8 cellular contexts compared by ENCODE assay signal in genomic region chr13:44141213-44141724, GRCh38.
DNase-seq lines count a peak whose midpoint lies in the region; ATAC-seq and TF ChIP-seq lines count a peak whose summit lies in the region.

No MANE protein-coding gene starts in this region.

- peak overlapping the region; percentile 85 for H3K27ac Mint-ChIP-seq in activated B cell treated with CpG ODN at 0.5 μM for 24 hours

- peaks cover 20% of the 10 kb centered on the region for H3K4me1 ChIP-seq in foreskin keratinocyte

- POLR2A ChIA-PET in activated B cell treated with CpG ODN at 0.5 μM for 24 hours (lab: Charles Lee) = interaction anchor here (1.0 to 2.1 kb wide), 4 partner anchors 118 to 294 kb away, joined by 7 to 14 read pairs (median 10); partner anchors contain the start of genes CCDC122 and LACC1

- CTCF ChIA-PET in activated B cell treated with CpG ODN at 0.5 μM for 24 hours (lab: Charles Lee) = interaction anchor here (1.1 kb wide), 1 partner anchor 297 kb away, joined by 3 read pairs; no protein-coding TSS in a partner anchor

- no peaks in the 10 kb centered on the region for H3K9me3 Mint-ChIP-seq in activated T-cell treated with anti-CD3 and anti-CD28 coated beads, Interleukin-2, amount 50 U/mL, for 4 hours
- H3K9me3 Mint-ChIP-seq in activated B cell treated with CpG ODN at 0.5 μM for 24 hours = no peaks in the 10 kb centered on the region

- no peak for ATAC-seq in activated T-cell treated with anti-CD3 and anti-CD28 coated beads, Interleukin-2, amount 50 U/mL, for 4 hours
- no peak for ATAC-seq in activated B cell treated with CpG ODN at 0.5 μM for 24 hours (ENCODE audit: low read depth)
- ATAC-seq in foreskin keratinocyte = no peak
- peak; percentile 3 for ATAC-seq in sciatic nerve
- ATAC-seq in GM21723 (IDR thresholded peaks at IDR 0.05; ENCODE audit: unreplicated experiment) = no peak

- no peaks in the 10 kb centered on the region for H3K27me3 Mint-ChIP-seq in activated T-cell treated with anti-CD3 and anti-CD28 coated beads, Interleukin-2, amount 50 U/mL, for 4 hours (ENCODE audit: low read depth)
- peaks cover 9% of the 10 kb centered on the region for H3K27me3 Mint-ChIP-seq in activated B cell treated with CpG ODN at 0.5 μM for 24 hours

- peak overlapping the region; percentile 96 for H3K27ac ChIP-seq in foreskin keratinocyte

- no peaks in the 10 kb centered on the region for H3K27me3 ChIP-seq in foreskin keratinocyte

- peaks cover 15% of the 10 kb centered on the region for H3K4me1 Mint-ChIP-seq in activated T-cell treated with anti-CD3 and anti-CD28 coated beads, Interleukin-2, amount 50 U/mL, for 4 hours (ENCODE audit: low read depth)
- peaks cover 22% of the 10 kb centered on the region for H3K4me1 Mint-ChIP-seq in activated B cell treated with CpG ODN at 0.5 μM for 24 hours

- TF ChIP-seq CTCF in activated B cell treated with CpG ODN at 0.5 μM for 24 hours (IDR thresholded peaks at IDR 0.05) = no peak
- no peak for TF ChIP-seq CTCF in foreskin keratinocyte (conservative IDR thresholded peaks at IDR 0.05)

- peak overlapping the region; percentile 80 for H3K4me3 Mint-ChIP-seq in activated T-cell treated with anti-CD3 and anti-CD28 coated beads, Interleukin-2, amount 50 U/mL, for 4 hours
- H3K4me3 Mint-ChIP-seq in activated B cell treated with CpG ODN at 0.5 μM for 24 hours = peak overlapping the region; percentile 89

- H3K36me3 Mint-ChIP-seq in activated T-cell treated with anti-CD3 and anti-CD28 coated beads, Interleukin-2, amount 50 U/mL, for 4 hours (ENCODE audit: insufficient read depth) = no peaks in the 10 kb centered on the region
- no peaks in the 10 kb centered on the region for H3K36me3 Mint-ChIP-seq in activated B cell treated with CpG ODN at 0.5 μM for 24 hours (ENCODE audit: low read depth)

- intact Hi-C loops in activated B cell treated with CpG ODN at 0.5 μM for 24 hours (cut with micrococcal nuclease) = loop anchor here (1.0 to 10.0 kb wide), 5 partner anchors 436 to 1866 kb away; partner anchors contain the start of genes AKAP11, COG3, GPALPP1 and NUFIP1
- intact Hi-C loops in sciatic nerve (cut with DNase I) = no loop called here

- no peak for DNase-seq in activated T-cell treated with anti-CD3 and anti-CD28 coated beads, Interleukin-2, amount 50 U/mL, for 4 hours
- no peak for DNase-seq in activated T-cell treated with anti-CD3 and anti-CD28 coated beads, Interleukin-2, amount 50 U/mL, for 48 hours
- DNase-seq in activated B cell treated with CpG ODN at 0.5 μM for 24 hours = no peak
- DNase-seq in foreskin keratinocyte = peak; percentile 36 to 64
- no peak for DNase-seq in sciatic nerve (ENCODE audit: low spot score)
- DNase-seq in NCI-H2171 (lab: John Stamatoyannopoulos, UW) = no peak
- no peak for DNase-seq in DMS153 (lab: John Stamatoyannopoulos, UW)

Comparison
In these comparisons a context has a peak if more than half of its experiments do, and no peak if none do; other contexts are left out.
1. DNase-seq: peak in foreskin keratinocyte (2 of 2); none in activated T-cell treated with anti-CD3 and anti-CD28 coated beads, Interleukin-2, amount 50 U/mL, for 4 hours (single experiment), activated T-cell treated with anti-CD3 and anti-CD28 coated beads, Interleukin-2, amount 50 U/mL, for 48 hours (0 of 2), activated B cell treated with CpG ODN at 0.5 μM for 24 hours (single experiment), sciatic nerve (single experiment), NCI-H2171 (single experiment) and DMS153 (single experiment).